ENCODE assay signal across 11 cellular contexts in the genomic region with DNA sequence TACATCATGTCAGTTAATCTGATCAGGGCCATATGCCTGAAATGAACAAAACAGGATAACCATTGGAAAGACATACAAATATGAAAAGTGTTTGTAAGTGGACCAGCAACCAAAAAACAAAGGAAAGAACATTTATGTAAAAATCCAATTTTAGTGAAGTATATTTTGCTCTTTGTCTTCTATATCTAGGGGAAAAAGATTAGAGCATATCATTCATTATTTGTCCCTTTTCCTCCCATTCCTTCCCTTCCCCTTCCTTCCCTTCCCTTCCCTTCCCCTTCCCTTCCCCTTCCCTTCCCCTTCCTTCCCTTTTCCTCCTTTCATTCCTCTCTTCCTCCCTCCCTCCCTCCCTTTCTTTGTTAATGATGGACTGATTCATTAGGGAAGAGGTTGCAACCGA. TPM values are rescaled to one million over a fixed set of nuclear protein-coding genes. Genes with fewer than 3 reads are reported as not detected.
"Had no signal": no experiment of that assay in that cellular context is flagged by ENCODE, and none has a peak within 500 bp of the region (broad histone marks: within the 10 kb centered on the region; RNA-seq: fewer than 3 reads in every experiment).

No MANE protein-coding gene starts in this region.

- DNase-seq: H7, HFFc6, IMR-90, KBM-7 had no signal

- H3K27ac ChIP-seq: HL-60, KMS-11 had no signal

- H2AFZ ChIP-seq: GM23338 had no signal

- H3K9ac ChIP-seq: KMS-11 had no signal

- H3K36me3 ChIP-seq: HAP-1 had no signal

- ATAC-seq: GM23338, HCT116 had no signal

- H3K9me3 ChIP-seq: HAP-1 had no signal

- H3K4me3 Mint-ChIP-seq: GM23338, HFFc6 had no signal

- H3K4me2 ChIP-seq: GM23338, KMS-11 had no signal

- H3K9me3 Mint-ChIP-seq: GM23338, HFFc6 had no signal

- H3K4me3 ChIP-seq: GM23338, HAP-1 had no signal

- H3K27ac Mint-ChIP-seq: GM23338, HFFc6 had no signal

RNA-seq across cellular contexts. Expression of a gene that starts 1.8 kb away (rescaled TPM):
- total RNA-seq: GM23338, H4, H7, HFFc6, HT1080, IMR-90 had no signal
- polyA plus RNA-seq: IMR-90 had no signal
